ENCODE assay signal across 1 cellular context in the genomic region with DNA sequence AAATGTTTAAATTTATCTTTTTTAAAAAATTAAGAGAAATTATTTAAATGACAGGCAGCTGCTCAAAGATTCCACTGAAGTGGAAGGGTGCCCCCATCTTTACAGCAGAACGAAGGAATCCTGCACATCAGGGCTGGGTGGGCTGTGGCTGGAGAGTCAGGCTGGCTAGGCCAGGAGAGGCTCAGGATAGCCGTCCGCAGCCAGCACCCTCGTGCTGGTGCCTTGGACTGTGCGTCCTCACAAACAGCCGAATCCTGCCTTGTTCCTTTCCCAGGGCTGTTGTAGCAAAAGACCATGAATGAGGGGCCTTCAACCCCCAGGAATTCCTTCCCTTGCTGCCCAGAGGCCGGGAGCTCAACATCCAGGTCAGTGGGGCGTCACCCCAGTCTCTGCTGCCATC.
TF ChIP-seq lines count a peak whose summit lies in the region.

No MANE protein-coding gene starts in this region.

TF ChIP-seq in H1, 55 proteins besides CTCF, POLR2A, EP300 and RAD21:
- TF ChIP-seq TAF1 (IDR thresholded peaks at IDR 0.05; ENCODE audit: low read depth, low read length) (no peak), SUZ12 (IDR thresholded peaks at IDR 0.05; ENCODE audit: low read length) (no peak), TBP (IDR thresholded peaks at IDR 0.05; ENCODE audit: low read depth, low read length) (no peak), TAF7 (optimal IDR thresholded peaks at IDR 0.05; ENCODE audit: borderline replicate concordance, low read depth, low read length) (no peak), HDAC2 (IDR thresholded peaks at IDR 0.05; ENCODE audit: borderline replicate concordance in 1 of 2, low read depth in 2 of 2, low read length in 2 of 2) (no peak), KDM1A (IDR thresholded peaks at IDR 0.05; ENCODE audit: borderline replicate concordance, low read length) (no peak), JUN (IDR thresholded peaks at IDR 0.05; ENCODE audit: low read depth, low read length) (no peak), CHD2 (IDR thresholded peaks at IDR 0.05; ENCODE audit: low read length) (no peak), ZNF274 (IDR thresholded peaks at IDR 0.05; ENCODE audit: borderline replicate concordance, extremely low read depth, low read length) (no peak), SP4 (IDR thresholded peaks at IDR 0.05; ENCODE audit: low read length) (no peak), CEBPB (IDR thresholded peaks at IDR 0.05; ENCODE audit: low read depth, low read length) (no peak), GTF2F1 (IDR thresholded peaks at IDR 0.05; ENCODE audit: borderline replicate concordance, low read depth, low read length) (no peak), ATF3 (IDR thresholded peaks at IDR 0.05; ENCODE audit: insufficient read depth, low read depth, low read length) (no peak), EZH2 (IDR thresholded peaks at IDR 0.05; ENCODE audit: low read depth, low read length, severe bottlenecking) (no peak), CTBP2 (IDR thresholded peaks at IDR 0.05; ENCODE audit: borderline replicate concordance, insufficient read depth, insufficient read length, low read length) (no peak), EGR1 (IDR thresholded peaks at IDR 0.05; ENCODE audit: borderline replicate concordance, low read depth, low read length) (no peak), RXRA (IDR thresholded peaks at IDR 0.05; ENCODE audit: insufficient read depth, low read depth, low read length) (no peak), FOSL1 (IDR thresholded peaks at IDR 0.05; ENCODE audit: insufficient read depth, low read depth, low read length) (no peak)
